17 cellular contexts compared by ENCODE assay signal in genomic region chr2:21155365-21156136, GRCh38. TPM values are rescaled to one million over a fixed set of nuclear protein-coding genes. Genes with fewer than 3 reads are reported as not detected.
DNase-seq lines count a peak whose midpoint lies in the region; ATAC-seq and TF ChIP-seq lines count a peak whose summit lies in the region.
"Had no signal": no experiment of that assay in that cellular context is flagged by ENCODE, and none has a peak within 500 bp of the region (broad histone marks: within the 10 kb centered on the region; RNA-seq: fewer than 3 reads in every experiment).

No MANE protein-coding gene starts in this region.

- H4K8ac ChIP-seq in mesendoderm (ENCODE audit: low read depth, low read length) = no peak overlapping the region

- H3K18ac ChIP-seq in mesendoderm (ENCODE audit: low read length) = no peak overlapping the region

- H3K4me1 Mint-ChIP-seq in Calu3 (ENCODE audit: low read depth, unreplicated experiment) = peaks cover 9% of the 10 kb centered on the region
- peaks cover 4% of the 10 kb centered on the region; the same call in 1 of the 2 replicates for H3K4me1 Mint-ChIP-seq in WTC11
- H3K4me1 Mint-ChIP-seq: CD14-positive monocyte had no signal

- no peaks in the 10 kb centered on the region for H3K27me3 ChIP-seq in mesendoderm (ENCODE audit: insufficient read depth, low read length, poor library complexity)

- H3K36me3 ChIP-seq in mesendoderm (ENCODE audit: control insufficient read depth, insufficient read depth, low read length) = no peaks in the 10 kb centered on the region

- no CpG with 5 or more reads among the region's 3 CpGs for whole genome bisulfite sequencing in mesendoderm (ENCODE audit: extremely low coverage, insufficient coverage, low lambda C conversion rate)

- no peaks in the 10 kb centered on the region for H3K79me1 ChIP-seq in mesendoderm (ENCODE audit: low read length)

- no peak overlapping the region for H3K4me3 ChIP-seq in mesendoderm (ENCODE audit: low read length)

- H3K27ac ChIP-seq in mesendoderm (ENCODE audit: low read depth, low read length) = no peak overlapping the region
- H3K27ac ChIP-seq: 22Rv1 had no signal

- H3K79me2 ChIP-seq in mesendoderm (ENCODE audit: control insufficient read depth, insufficient read depth, low read length) = no peaks in the 10 kb centered on the region

- H3K9me3 Mint-ChIP-seq in Calu3 (ENCODE audit: low read depth, unreplicated experiment) (no peaks in the 10 kb centered on the region), WTC11 (0 out of 2 replicates have a peak, but pooled peaks cover 7% of the 10 kb centered on the region)

- no peak overlapping the region for H3K4ac ChIP-seq in mesendoderm (ENCODE audit: low read depth, low read length)

- peaks cover 18% of the 10 kb centered on the region for H3K27me3 Mint-ChIP-seq in Calu3 (ENCODE audit: unreplicated experiment)
- no peaks in the 10 kb centered on the region for H3K27me3 Mint-ChIP-seq in WTC11 (ENCODE audit: low read depth)

- no peak overlapping the region for H3K23ac ChIP-seq in mesendoderm (ENCODE audit: low read length)

- intact Hi-C loops in Calu3 (cut with micrococcal nuclease; ENCODE audit: unreplicated experiment) (no loop called here), sciatic nerve (cut with DNase I) (no loop called here)

- H3K9ac ChIP-seq in mesendoderm (ENCODE audit: low read length) = no peak overlapping the region

- H3K4me1 ChIP-seq in mesendoderm (ENCODE audit: control insufficient read depth, low read depth, low read length) = no peaks in the 10 kb centered on the region

- DNase-seq in Calu3 (peak; percentile 10), WTC11 (ENCODE audit: low spot score) (no peak), left lobe of liver (ENCODE audit: low spot score) (no peak), mesendoderm (peak; percentile 29), sciatic nerve (ENCODE audit: low spot score) (no peak)
- DNase-seq: CD8-positive, alpha-beta T cell; COR-L47; DND-41; GF-D8; HCEC 1CT; HFFc6 had no signal

- ATAC-seq in WTC11 = no peak
- ATAC-seq in left lobe of liver = peak; percentile 57
- no peak for ATAC-seq in GM21526 (IDR thresholded peaks at IDR 0.05; ENCODE audit: low FRiP score, unreplicated experiment)
- ATAC-seq in HG02981 (IDR thresholded peaks at IDR 0.05; ENCODE audit: unreplicated experiment) = no peak
- no peak for ATAC-seq in sciatic nerve
- ATAC-seq: CD8-positive, alpha-beta T cell had no signal

- H3K4me3 Mint-ChIP-seq in Calu3 (ENCODE audit: low read depth, unreplicated experiment) (no peak overlapping the region), WTC11 (no peak overlapping the region)
- H3K4me3 Mint-ChIP-seq: CD14-positive monocyte; CD8-positive, alpha-beta T cell; HFFc6 had no signal

- H2BK120ac ChIP-seq in mesendoderm (ENCODE audit: low read depth, low read length) = no peak overlapping the region

- H2BK15ac ChIP-seq in mesendoderm (replicated peaks; ENCODE audit: low read depth) = no peak overlapping the region

- no peak overlapping the region for H3K4me2 ChIP-seq in mesendoderm (ENCODE audit: low read length)

- no peak overlapping the region for H2AK5ac ChIP-seq in mesendoderm (ENCODE audit: low read length)

- H4K5ac ChIP-seq in mesendoderm (ENCODE audit: low read length) = no peak overlapping the region

- H3K36me3 Mint-ChIP-seq in Calu3 (ENCODE audit: insufficient read depth, unreplicated experiment) (no peaks in the 10 kb centered on the region), WTC11 (no peaks in the 10 kb centered on the region)
- H3K36me3 Mint-ChIP-seq: CD14-positive monocyte; CD8-positive, alpha-beta T cell had no signal

- TF ChIP-seq CTCF in Calu3 (IDR thresholded peaks at IDR 0.05; ENCODE audit: unreplicated experiment) = no peak
- no peak for TF ChIP-seq CTCF in WTC11 (IDR thresholded peaks at IDR 0.05)

- CTCF ChIA-PET in Calu3 (lab: Charles Lee) = no interaction called here
- CTCF ChIA-PET in WTC11 (lab: Charles Lee) = no interaction called here

- H3K27ac Mint-ChIP-seq in Calu3 (ENCODE audit: unreplicated experiment) = no peak overlapping the region
- no peak overlapping the region for H3K27ac Mint-ChIP-seq in WTC11
- H3K27ac Mint-ChIP-seq: CD14-positive monocyte; CD8-positive, alpha-beta T cell; HFFc6 had no signal

- H3K56ac ChIP-seq in mesendoderm (ENCODE audit: low read length) = no peak overlapping the region

- H2BK5ac ChIP-seq in mesendoderm (ENCODE audit: low read length) = no peak overlapping the region

- POLR2A ChIA-PET in WTC11 (lab: Charles Lee) = no interaction called here

- BruUV-seq in Calu3 (replicated peaks; lab: Mats Ljungman, UMichigan) = no TSS peak

TF ChIP-seq in WTC11, 78 proteins besides CTCF, POLR2A, EP300 and RAD21:
- TF ChIP-seq GRHL2 (CRISPR knock-in tag; IDR thresholded peaks at IDR 0.05; ENCODE audit: insufficient replicate concordance, severe bottlenecking) = no peak
- peak; percentile 70 for TF ChIP-seq GABPB1 (CRISPR knock-in tag; IDR thresholded peaks at IDR 0.05)

RNA-seq across cellular contexts. Expression of gene TDRD15, which starts 31.8 kb away (rescaled TPM):
- not detected in 2 replicates for total RNA-seq in Calu3 (2022)
- total RNA-seq in WTC11 (2021) = not detected in 3 replicates
- total RNA-seq in left lobe of liver = 0.93 TPM
- polyA plus RNA-seq in mesendoderm (2013, experiment 1 of 2) = not detected
- polyA plus RNA-seq in mesendoderm (2013, experiment 2 of 2) = not detected
- 0.13 TPM for total RNA-seq in sciatic nerve
- total RNA-seq: A673; CD8-positive, alpha-beta T cell; HFFc6 had no signal
- polyA plus RNA-seq: BJ, CD14-positive monocyte had no signal

Comparison
In these comparisons a context has a peak if more than half of its experiments do, and no peak if none do; other contexts are left out.
1. DNase-seq: peak in Calu3 (single experiment) and mesendoderm (single experiment); none in WTC11 (single experiment), left lobe of liver (single experiment) and sciatic nerve (single experiment).